Comparison of ENCODE assay signal across 13 cellular contexts in genomic region chr20:19807901-19808300, GRCh38. TPM values are rescaled to one million over a fixed set of nuclear protein-coding genes. Genes with fewer than 3 reads are reported as not detected.
DNase-seq lines count a peak whose midpoint lies in the region; ATAC-seq and TF ChIP-seq lines count a peak whose summit lies in the region.
"Had no signal": no experiment of that assay in that cellular context is flagged by ENCODE, and none has a peak within 500 bp of the region (broad histone marks: within the 10 kb centered on the region; RNA-seq: fewer than 3 reads in every experiment).

No MANE protein-coding gene starts in this region.

- peak overlapping the region; percentile 3 to 70 for H2BK12ac ChIP-seq in mesenchymal stem cell (ENCODE audit: low read length in 2 of 2)

- no peak overlapping the region for H2BK15ac ChIP-seq in mesenchymal stem cell (ENCODE audit: low read depth, poor library complexity, severe bottlenecking)

- 74% methylated on average over 5 of the region's 5 CpGs for WGBS in mesenchymal stem cell
- WGBS in spleen, 5 donors, result 69 to 74% (median 70%) methylated on average over 5 of the region's 5 CpGs

- no peak overlapping the region for H3K14ac ChIP-seq in mesenchymal stem cell (ENCODE audit: low read length in 2 of 2)

- POLR2A ChIA-PET in HEK293 (lab: Yijun Ruan, JAX), result interaction anchor here (0.7 to 1.8 kb wide), 3 partner anchors 11 to 185 kb away, joined by 3 to 5 read pairs (median 3); no protein-coding TSS in a partner anchor

- H3K9ac ChIP-seq in BLaER1 treated with 17β-estradiol and CSF1 and Interleukin-3, amounts not matched to agents 10 nM and 100 nM, result no peak overlapping the region
- H3K9ac ChIP-seq in mesenchymal stem cell (ENCODE audit: low read length), result no peak overlapping the region
- H3K9ac ChIP-seq: BLaER1 had no signal

- intact Hi-C loops in spleen (cut with DNase I; ENCODE audit: low total_unique reads), result no loop called here

- peaks cover 56 to 74% (median 64%) of the 10 kb centered on the region in 10 experiments for H3K4me1 ChIP-seq in BLaER1 treated with 17β-estradiol and CSF1 and Interleukin-3, amounts not matched to agents 10 nM and 100 nM
- H3K4me1 ChIP-seq in HEK293 (ENCODE audit: control insufficient read depth, insufficient read depth, low read length) (peaks cover 13% of the 10 kb centered on the region), RWPE2 (ENCODE audit: insufficient read depth, poor library complexity, severe bottlenecking) (peaks cover 9% of the 10 kb centered on the region), mesenchymal stem cell (ENCODE audit: control insufficient read depth, insufficient read depth, low read depth, low read length) (peaks cover 18% of the 10 kb centered on the region), spleen (peaks cover 0 to 33% (median 19%) of the 10 kb centered on the region in 6 donors)
- H3K4me1 ChIP-seq: HAP-1 had no signal

- H2BK5ac ChIP-seq in mesenchymal stem cell (ENCODE audit: low read depth, low read length, poor library complexity, severe bottlenecking), result peak overlapping the region; percentile 9

- peak overlapping the region in 1 of 11 experiments; percentile 34; a peak in 1 of 22 replicates for H3K27ac ChIP-seq in BLaER1 treated with 17β-estradiol and CSF1 and Interleukin-3, amounts not matched to agents 10 nM and 100 nM
- peak overlapping the region; percentile 56; the same call in 1 of the 2 replicates for H3K27ac ChIP-seq in HEK293 (ENCODE audit: extremely low read depth, low read depth, low read length)
- peak overlapping the region; percentile 33 for H3K27ac ChIP-seq in RWPE2 (ENCODE audit: poor library complexity, severe bottlenecking)
- peak overlapping the region; percentile 12 for H3K27ac ChIP-seq in mesenchymal stem cell (ENCODE audit: low read length, poor library complexity, severe bottlenecking)
- no peak overlapping the region for H3K27ac ChIP-seq in spleen
- H3K27ac ChIP-seq: BLaER1 had no signal

- peak overlapping the region in 9 of 11 experiments; percentile 57 to 78 (median 70); a peak in 11 of 22 replicates for H3K4me2 ChIP-seq in BLaER1 treated with 17β-estradiol and CSF1 and Interleukin-3, amounts not matched to agents 10 nM and 100 nM
- no peak overlapping the region for H3K4me2 ChIP-seq in mesenchymal stem cell (ENCODE audit: low read length, poor library complexity, severe bottlenecking)

- no peak overlapping the region for H2AFZ ChIP-seq in mesenchymal stem cell (ENCODE audit: low read depth, low read length)

- H4K91ac ChIP-seq in mesenchymal stem cell (ENCODE audit: low read length), result peak overlapping the region; percentile 19

- no peaks in the 10 kb centered on the region for H3K27me3 ChIP-seq in BLaER1 treated with 17β-estradiol and CSF1 and Interleukin-3, amounts not matched to agents 10 nM and 100 nM
- no peaks in the 10 kb centered on the region for H3K27me3 ChIP-seq in RWPE2 (ENCODE audit: insufficient read depth, poor library complexity, severe bottlenecking)
- no peaks in the 10 kb centered on the region for H3K27me3 ChIP-seq in mesenchymal stem cell (ENCODE audit: control insufficient read depth in 1 of 2, insufficient read depth in 1 of 2, low read length in 2 of 2)
- no peaks in the 10 kb centered on the region for H3K27me3 ChIP-seq in spleen (replicated peaks in 1 of 7)
- H3K27me3 ChIP-seq: BLaER1 had no signal

- H2AK5ac ChIP-seq in mesenchymal stem cell (ENCODE audit: low read length, severe bottlenecking), result peak overlapping the region; percentile 23

- H3K79me1 ChIP-seq in mesenchymal stem cell (replicated peaks; ENCODE audit: low read length, poor library complexity, severe bottlenecking), result peaks cover 16% of the 10 kb centered on the region

- no peaks in the 10 kb centered on the region; a peak in 4 of 22 replicates for H4K20me1 ChIP-seq in BLaER1 treated with 17β-estradiol and CSF1 and Interleukin-3, amounts not matched to agents 10 nM and 100 nM
- H4K20me1 ChIP-seq: BLaER1 had no signal

- ATAC-seq in RWPE2 (ENCODE audit: low read depth) (no peak; the same call in 2 of the 3 replicates), GM18505 (IDR thresholded peaks at IDR 0.05; ENCODE audit: unreplicated experiment) (no peak)
- ATAC-seq: K562 had no signal

- no peak overlapping the region for H3K4me3 ChIP-seq in BLaER1 treated with 17β-estradiol and CSF1 and Interleukin-3, amounts not matched to agents 10 nM and 100 nM
- no peak overlapping the region for H3K4me3 ChIP-seq in HEK293 (ENCODE audit: low read depth, low read length)
- no peak overlapping the region for H3K4me3 ChIP-seq in RWPE2 (ENCODE audit: severe bottlenecking)
- H3K4me3 ChIP-seq in mesenchymal stem cell (ENCODE audit: insufficient read depth in 1 of 2, low read depth in 1 of 2, low read length in 2 of 2), result no peak overlapping the region
- no peak overlapping the region for H3K4me3 ChIP-seq in spleen
- H3K4me3 ChIP-seq: BLaER1, HAP-1, K562 had no signal

- peak overlapping the region; percentile 52 to 55 for H3K18ac ChIP-seq in mesenchymal stem cell (ENCODE audit: low read depth in 1 of 2, low read length in 2 of 2)

- TF ChIP-seq POLR2A in spleen (IDR thresholded peaks at IDR 0.05) (no peak), GM18505 (IDR thresholded peaks at IDR 0.05; ENCODE audit: borderline replicate concordance, extremely low read depth, insufficient read depth, insufficient read length) (no peak)

- peak overlapping the region; percentile 52 for H4K8ac ChIP-seq in mesenchymal stem cell (ENCODE audit: low read length)

- DNase-seq in RWPE2 (ENCODE audit: low spot score) (no peak), mesenchymal stem cell (no peak), spleen (no peak), DMS153 treated with DMSO at 0.1 percent for 48 hours (lab: John Stamatoyannopoulos, UW; ENCODE audit: unreplicated experiment) (no peak)
- DNase-seq: NCI-H526 treated with DMSO at 0.1 percent for 48 hours, SHP77, SW 1271 had no signal

- no peak overlapping the region for H3K4ac ChIP-seq in mesenchymal stem cell (ENCODE audit: low read depth in 1 of 2, low read length in 2 of 2)

- H2BK120ac ChIP-seq in mesenchymal stem cell (ENCODE audit: low read depth, low read length), result no peak overlapping the region

- H3K23ac ChIP-seq in mesenchymal stem cell (ENCODE audit: low read length in 2 of 2), result no peak overlapping the region

- peaks cover 0 to 40% (median 12%) of the 10 kb centered on the region in 11 experiments; a peak in 13 of 22 replicates for H3K36me3 ChIP-seq in BLaER1 treated with 17β-estradiol and CSF1 and Interleukin-3, amounts not matched to agents 10 nM and 100 nM
- H3K36me3 ChIP-seq in HEK293 (ENCODE audit: control insufficient read depth in 2 of 2, insufficient read depth in 1 of 2, low read length in 2 of 2), result no peaks in the 10 kb centered on the region
- H3K36me3 ChIP-seq in RWPE2 (ENCODE audit: low read depth), result no peaks in the 10 kb centered on the region
- peaks cover 11 to 30% of the 10 kb centered on the region in 2 experiments for H3K36me3 ChIP-seq in mesenchymal stem cell (ENCODE audit: control insufficient read depth in 1 of 2, insufficient read depth in 2 of 2, low read depth in 1 of 2, low read length in 2 of 2)
- H3K36me3 ChIP-seq in spleen, result no peaks in the 10 kb centered on the region
- H3K36me3 ChIP-seq: HAP-1 had no signal

- peaks cover 0 to 16% (median 6%) of the 10 kb centered on the region in 11 experiments; a peak in 8 of 22 replicates for H3K9me3 ChIP-seq in BLaER1 treated with 17β-estradiol and CSF1 and Interleukin-3, amounts not matched to agents 10 nM and 100 nM (replicated peaks in 1 of 11)
- H3K9me3 ChIP-seq in HEK293 (ENCODE audit: control insufficient read depth, insufficient read depth, low read depth, low read length), result no peaks in the 10 kb centered on the region
- no peaks in the 10 kb centered on the region for H3K9me3 ChIP-seq in RWPE2 (ENCODE audit: severe bottlenecking)
- peaks cover 3% of the 10 kb centered on the region for H3K9me3 ChIP-seq in mesenchymal stem cell (ENCODE audit: control insufficient read depth, low read length)
- H3K9me3 ChIP-seq in spleen, result no peaks in the 10 kb centered on the region
- H3K9me3 ChIP-seq: HAP-1 had no signal

- TF ChIP-seq CTCF in HEK293 (tag by site-specific recombination; IDR thresholded peaks at IDR 0.05) (no peak), RWPE2 (IDR thresholded peaks at IDR 0.05; ENCODE audit: poor library complexity, severe bottlenecking) (no peak), spleen (IDR thresholded peaks at IDR 0.05 in 8 of 11, conservative IDR thresholded peaks at IDR 0.05 in 3 of 11) (no peak)

- CTCF ChIA-PET in HEK293 (lab: Yijun Ruan, JAX), result interaction anchor here (1.3 to 1.6 kb wide), 3 partner anchors 22 to 115 kb away, joined by 3 to 5 read pairs (median 4); no protein-coding TSS in a partner anchor

TF ChIP-seq in HEK293, 187 proteins besides CTCF, POLR2A, EP300 and RAD21:
- TF ChIP-seq KLF7 (tag by site-specific recombination; IDR thresholded peaks at IDR 0.05; ENCODE audit: borderline replicate concordance) (no peak), ZBTB20 (tag by site-specific recombination; IDR thresholded peaks at IDR 0.05) (no peak), ZNF202 (tag by site-specific recombination; IDR thresholded peaks at IDR 0.05; ENCODE audit: borderline replicate concordance) (no peak), ZNF560 (tag by site-specific recombination; IDR thresholded peaks at IDR 0.05; ENCODE audit: borderline replicate concordance) (no peak), TRIM28 (IDR thresholded peaks at IDR 0.05; ENCODE audit: borderline replicate concordance, low read length) (no peak), ZNF670 (tag by site-specific recombination; IDR thresholded peaks at IDR 0.05; ENCODE audit: low read depth) (no peak), ZNF610 (tag by site-specific recombination; IDR thresholded peaks at IDR 0.05; ENCODE audit: borderline replicate concordance) (no peak), ZNF629 (tag by site-specific recombination; IDR thresholded peaks at IDR 0.05) (no peak), ZNF292 (tag by site-specific recombination; IDR thresholded peaks at IDR 0.05; ENCODE audit: borderline replicate concordance, low read depth) (no peak)

RNA-seq across cellular contexts. Expression of gene RIN2, which starts 49.8 kb away (rescaled TPM):
- polyA plus RNA-seq in mesenchymal stem cell (2013, experiment 1 of 2), result 44.5 TPM
- polyA plus RNA-seq in mesenchymal stem cell (2013, experiment 2 of 2), result 41.0 TPM
- total RNA-seq in spleen, result 100 to 1,000 TPM in 2 of 7 donors, 10 to 100 TPM in 5; 56.7 to 135 (median 93.7) TPM
- 10 to 100 TPM in 1 of 3 donors, 1 to 10 TPM in 2; 4.8 to 14.5 (median 6.2) TPM for polyA plus RNA-seq in spleen
- polyA plus RNA-seq: K562 had no signal

Comparison
In these comparisons a context has a peak if more than half of its experiments do, and no peak if none do; other contexts are left out.
1. H3K27ac ChIP-seq: peak in HEK293 (single experiment), RWPE2 (single experiment) and mesenchymal stem cell (single experiment); none in spleen (0 of 8).